ENCODE assay signal across 8 cellular contexts in genomic region chr3:125128861-125129501, GRCh38.
DNase-seq lines count a peak whose midpoint lies in the region; ATAC-seq and TF ChIP-seq lines count a peak whose summit lies in the region.

No MANE protein-coding gene starts in this region.

- no peak overlapping the region for H3K4me3 ChIP-seq in Peyer's patch
- H3K4me3 ChIP-seq in gastrocnemius medialis, result no peak overlapping the region

- no peaks in the 10 kb centered on the region for H3K27me3 Mint-ChIP-seq in activated naive CD4-positive, alpha-beta T cell treated with anti-CD3 and anti-CD28 coated beads for 36 hours (ENCODE audit: low read depth)

- H3K4me1 ChIP-seq in Peyer's patch (no peaks in the 10 kb centered on the region), gastrocnemius medialis (peaks cover 5 to 15% of the 10 kb centered on the region in 2 donors)

- TF ChIP-seq POLR2A in Peyer's patch (IDR thresholded peaks at IDR 0.05) (no peak), gastrocnemius medialis (IDR thresholded peaks at IDR 0.05) (no peak)

- in situ Hi-C loops in gastrocnemius medialis (cut with MboI; ENCODE audit: low sequenced_read_pairs in 4 of 4), result no loop called here

- peaks cover 19% of the 10 kb centered on the region for H3K4me1 Mint-ChIP-seq in activated naive CD4-positive, alpha-beta T cell treated with anti-CD3 and anti-CD28 coated beads for 36 hours (ENCODE audit: low read depth)

- no peak overlapping the region for H3K27ac Mint-ChIP-seq in activated naive CD4-positive, alpha-beta T cell treated with anti-CD3 and anti-CD28 coated beads for 36 hours

- H3K27ac ChIP-seq in Peyer's patch (peak overlapping the region; percentile 21 to 75 (median 60)), gastrocnemius medialis (peak overlapping the region in 2 of 4 donors; percentile 20 to 39)

- CTCF ChIA-PET in activated naive CD4-positive, alpha-beta T cell treated with anti-CD3 and anti-CD28 coated beads for 36 hours (lab: Charles Lee), result no interaction called here

- no peak overlapping the region for H3K4me3 Mint-ChIP-seq in activated naive CD4-positive, alpha-beta T cell treated with anti-CD3 and anti-CD28 coated beads for 36 hours

- no peaks in the 10 kb centered on the region for H3K27me3 ChIP-seq in Peyer's patch
- no peaks in the 10 kb centered on the region for H3K27me3 ChIP-seq in gastrocnemius medialis

- TF ChIP-seq CTCF in Peyer's patch (IDR thresholded peaks at IDR 0.05), result no peak
- TF ChIP-seq CTCF in gastrocnemius medialis (IDR thresholded peaks at IDR 0.05 in 4 of 5, conservative IDR thresholded peaks at IDR 0.05 in 1 of 5), result no peak

- H3K36me3 ChIP-seq in Peyer's patch, result no peaks in the 10 kb centered on the region
- no peaks in the 10 kb centered on the region for H3K36me3 ChIP-seq in gastrocnemius medialis

- intact Hi-C loops in gastrocnemius medialis (cut with DNase I; ENCODE audit: low total_unique reads), result loop anchor here (5.0 kb wide), 2 partner anchors 42 to 67 kb away; no protein-coding TSS in a partner anchor
- intact Hi-C loops in activated naive CD4-positive, alpha-beta T cell treated with anti-CD3 and anti-CD28 coated beads for 36 hours (cut with micrococcal nuclease), result no loop called here

- peak; percentile 2 to 28 for ATAC-seq in gastrocnemius medialis

- no peaks in the 10 kb centered on the region for H3K36me3 Mint-ChIP-seq in activated naive CD4-positive, alpha-beta T cell treated with anti-CD3 and anti-CD28 coated beads for 36 hours (ENCODE audit: low read depth)

- DNase-seq in GM04504 (ENCODE audit: low read depth), result peak; percentile 86
- no peak for DNase-seq in Peyer's patch
- peak; percentile 79 for DNase-seq in fibroblast of the conjunctiva (ENCODE audit: low read depth)
- no peak for DNase-seq in gastrocnemius medialis
- no peak for DNase-seq in central memory CD4-positive, alpha-beta T cell
- no peak for DNase-seq in T-helper 1 cell
- no peak for DNase-seq in HT-29 (ENCODE audit: low spot score)
- DNase-seq in activated naive CD4-positive, alpha-beta T cell treated with anti-CD3 and anti-CD28 coated beads for 36 hours, result no peak

- H3K9me3 Mint-ChIP-seq in activated naive CD4-positive, alpha-beta T cell treated with anti-CD3 and anti-CD28 coated beads for 36 hours, result no peaks in the 10 kb centered on the region

- H3K9me3 ChIP-seq in Peyer's patch (no peaks in the 10 kb centered on the region), gastrocnemius medialis (no peaks in the 10 kb centered on the region)

Comparison
In these comparisons a context has a peak if more than half of its experiments do, and no peak if none do; other contexts are left out.
1. DNase-seq: peak in GM04504 (single experiment) and fibroblast of the conjunctiva (single experiment); none in Peyer's patch (0 of 3), gastrocnemius medialis (0 of 2), central memory CD4-positive, alpha-beta T cell (single experiment), T-helper 1 cell (0 of 5), HT-29 (single experiment) and activated naive CD4-positive, alpha-beta T cell treated with anti-CD3 and anti-CD28 coated beads for 36 hours (single experiment).